ENCODE assay signal across 13 cellular contexts in genomic region chr1:116067564-116067887, GRCh38. TPM values are rescaled to one million over a fixed set of nuclear protein-coding genes. Genes with fewer than 3 reads are reported as not detected.
DNase-seq lines count a peak whose midpoint lies in the region; ATAC-seq, FAIRE-seq and TF ChIP-seq lines count a peak whose summit lies in the region.
"Had no signal": no experiment of that assay in that cellular context is flagged by ENCODE, and none has a peak within 500 bp of the region (broad histone marks: within the 10 kb centered on the region; RNA-seq: fewer than 3 reads in every experiment).

No MANE protein-coding gene starts in this region.

- H3K9ac ChIP-seq in subcutaneous abdominal adipose tissue (ENCODE audit: low read length in 5 of 5), result no peak overlapping the region
- H3K9ac ChIP-seq in colonic mucosa (ENCODE audit: low read depth in 2 of 2, low read length in 2 of 2), result no peak overlapping the region

- DNase-seq in H4 (ENCODE audit: low spot score), result peak; percentile 17
- DNase-seq in astrocyte of the spinal cord (ENCODE audit: low read depth, low spot score), result peak; percentile 74
- peak; percentile 54 for DNase-seq in left ventricle myocardium superior
- no peak for DNase-seq in NCI-H82 (lab: John Stamatoyannopoulos, UW)
- DNase-seq in anterior cingulate cortex (lab: John Stamatoyannopoulos, UW), result no peak
- no peak for DNase-seq in colonic mucosa
- DNase-seq in frontal cortex (ENCODE audit: low spot score in 2 of 2), result no peak
- DNase-seq: amygdala, mucosa of descending colon, small intestine had no signal

- H3K9me3 ChIP-seq in subcutaneous abdominal adipose tissue (ENCODE audit: control insufficient read depth in 5 of 5, low read length in 5 of 5), result no peaks in the 10 kb centered on the region
- H3K9me3 ChIP-seq in colonic mucosa, result no peaks in the 10 kb centered on the region
- H3K9me3 ChIP-seq: mucosa of descending colon had no signal

- H3K27ac ChIP-seq in subcutaneous abdominal adipose tissue (ENCODE audit: low read depth, low read length), result peak overlapping the region; percentile 3
- H3K27ac ChIP-seq in colonic mucosa, result no peak overlapping the region

- H3K36me3 ChIP-seq in subcutaneous abdominal adipose tissue (ENCODE audit: control insufficient read depth in 5 of 5, insufficient read depth in 5 of 5, low read length in 5 of 5) (peaks cover 0 to 4% (median 0%) of the 10 kb centered on the region in 5 donors), colonic mucosa (no peaks in the 10 kb centered on the region)

- no peak for FAIRE-seq in frontal cortex (lab: Jason Lieb, UNC)
- FAIRE-seq: small intestine had no signal

- in situ Hi-C loops in astrocyte of the spinal cord (cut with HindIII; ENCODE audit: low sequenced_read_pairs), result no loop called here

- intact Hi-C loops in left ventricle myocardium superior (cut with micrococcal nuclease), result no loop called here
- intact Hi-C loops in colonic mucosa (cut with DNase I), result no loop called here

- H3K4me3 ChIP-seq in astrocyte of the spinal cord (ENCODE audit: low read depth, low read length) (no peak overlapping the region), subcutaneous abdominal adipose tissue (ENCODE audit: low read depth in 1 of 5, low read length in 5 of 5) (no peak overlapping the region), colonic mucosa (no peak overlapping the region)
- H3K4me3 ChIP-seq: mucosa of descending colon had no signal

- peaks cover 0 to 10% (median 7%) of the 10 kb centered on the region in 5 donors for H3K4me1 ChIP-seq in subcutaneous abdominal adipose tissue (ENCODE audit: control insufficient read depth in 5 of 5, insufficient read depth in 5 of 5, low read length in 5 of 5)
- no peaks in the 10 kb centered on the region for H3K4me1 ChIP-seq in colonic mucosa

- H3K27me3 ChIP-seq in subcutaneous abdominal adipose tissue (ENCODE audit: control insufficient read depth in 5 of 5, insufficient read depth in 4 of 5, low read length in 5 of 5), result no peaks in the 10 kb centered on the region
- no peaks in the 10 kb centered on the region for H3K27me3 ChIP-seq in colonic mucosa

- ATAC-seq in left ventricle myocardium superior, result peak; percentile 95
- ATAC-seq: mucosa of descending colon had no signal

- TF ChIP-seq CTCF in astrocyte of the spinal cord (IDR thresholded peaks at IDR 0.05; ENCODE audit: low read depth, low read length) (no peak), colonic mucosa (IDR thresholded peaks at IDR 0.05) (no peak)

RNA-seq across cellular contexts. Expression of gene MAB21L3, which starts 43.7 kb away (rescaled TPM):
- not detected in 2 replicates for total RNA-seq in H4 (2014; rRNA removed; shearing (Covaris generic))
- total RNA-seq in left ventricle myocardium superior (not detected), colonic mucosa (1 to 10 TPM; 3.9 to 4.5 TPM), frontal cortex (under 0.01 TPM)
- total RNA-seq: glomerular endothelial cell, NCI-H460 had no signal

Comparison
In these comparisons a context has a peak if more than half of its experiments do, and no peak if none do; other contexts are left out.
1. DNase-seq: peak in H4 (single experiment), astrocyte of the spinal cord (single experiment) and left ventricle myocardium superior (single experiment); none in NCI-H82 (single experiment), anterior cingulate cortex (0 of 58), colonic mucosa (single experiment) and frontal cortex (0 of 2).